In genomic region chr19:17796013-17796837, GRCh38 we compare ENCODE assay signal across 20 cellular contexts. TPM values are rescaled to one million over a fixed set of nuclear protein-coding genes. Genes with fewer than 3 reads are reported as not detected.
A peak's percentile ranks its signal among the peaks of the same experiment; 100 is the strongest.
DNase-seq lines count a peak whose midpoint lies in the region; TF ChIP-seq lines count a peak whose summit lies in the region.
"Had no signal": no experiment of that assay in that cellular context is flagged by ENCODE, and none has a peak within 500 bp of the region (broad histone marks: within the 10 kb centered on the region; RNA-seq: fewer than 3 reads in every experiment).

No MANE protein-coding gene starts in this region.

- peak overlapping the region; percentile 23 for H3K4me3 Mint-ChIP-seq in activated naive CD4-positive, alpha-beta T cell treated with anti-CD3 and anti-CD28 coated beads, Interleukin-2, amount 50 U/mL, for 24 hours
- no peak overlapping the region for H3K4me3 Mint-ChIP-seq in activated naive CD4-positive, alpha-beta T cell treated with anti-CD3 and anti-CD28 coated beads for 36 hours
- H3K4me3 Mint-ChIP-seq in MCF 10A (ENCODE audit: unreplicated experiment) (no peak overlapping the region), type B pancreatic cell (peak overlapping the region; percentile 74)

- no peak for DNase-seq in activated naive CD4-positive, alpha-beta T cell treated with anti-CD3 and anti-CD28 coated beads for 36 hours
- DNase-seq in MCF 10A (ENCODE audit: unreplicated experiment): peak; percentile 54
- DNase-seq in type B pancreatic cell (ENCODE audit: extremely low spot score, unreplicated experiment): no peak
- DNase-seq in effector CD8-positive, alpha-beta T cell (lab: John Stamatoyannopoulos, UW): no peak
- no peak for DNase-seq in CD1c-positive myeloid dendritic cell (ENCODE audit: extremely low spot score)
- no peak for DNase-seq in NCI-H1417 (lab: John Stamatoyannopoulos, UW)
- DNase-seq: activated CD8-positive, alpha-beta T cell treated with anti-CD3 and anti-CD28 coated beads for 36 hours; amygdala; COR-L47; erythroblast; GF-D8; islet precursor cell; NCI-H1048; substantia nigra had no signal

- no peak overlapping the region for H3K9ac ChIP-seq in liver (ENCODE audit: low read depth in 1 of 2, low read length in 2 of 2)

- H3K9me3 ChIP-seq in liver (ENCODE audit: control insufficient read depth in 4 of 4, low read length in 3 of 4): no peaks in the 10 kb centered on the region
- H3K9me3 ChIP-seq: prostate gland had no signal

- H3K4me1 ChIP-seq in liver (ENCODE audit: control insufficient read depth in 4 of 4, insufficient read depth in 4 of 4, low read length in 3 of 4): peaks cover 0 to 13% (median 1%) of the 10 kb centered on the region in 4 donors
- H3K4me1 ChIP-seq: prostate gland had no signal

- POLR2A ChIA-PET in MCF 10A (lab: Yijun Ruan, JAX): interaction anchor here (0.6 to 1.1 kb wide), 2 partner anchors 137 to 242 kb away, joined by 3 to 4 read pairs; no protein-coding TSS in a partner anchor

- H3K4me1 Mint-ChIP-seq in activated naive CD4-positive, alpha-beta T cell treated with anti-CD3 and anti-CD28 coated beads, Interleukin-2, amount 50 U/mL, for 24 hours: peaks cover 55% of the 10 kb centered on the region
- H3K4me1 Mint-ChIP-seq in activated naive CD4-positive, alpha-beta T cell treated with anti-CD3 and anti-CD28 coated beads for 36 hours (ENCODE audit: low read depth): peaks cover 47% of the 10 kb centered on the region
- H3K4me1 Mint-ChIP-seq in MCF 10A (ENCODE audit: insufficient read depth, unreplicated experiment): peaks cover 18% of the 10 kb centered on the region
- H3K4me1 Mint-ChIP-seq in type B pancreatic cell (ENCODE audit: unreplicated experiment): peaks cover 7% of the 10 kb centered on the region

- no peaks in the 10 kb centered on the region for H3K9me3 Mint-ChIP-seq in activated naive CD4-positive, alpha-beta T cell treated with anti-CD3 and anti-CD28 coated beads, Interleukin-2, amount 50 U/mL, for 24 hours
- no peaks in the 10 kb centered on the region for H3K9me3 Mint-ChIP-seq in activated naive CD4-positive, alpha-beta T cell treated with anti-CD3 and anti-CD28 coated beads for 36 hours
- no peaks in the 10 kb centered on the region for H3K9me3 Mint-ChIP-seq in MCF 10A (ENCODE audit: unreplicated experiment)
- H3K9me3 Mint-ChIP-seq in type B pancreatic cell: no peaks in the 10 kb centered on the region
- H3K9me3 Mint-ChIP-seq: activated CD8-positive, alpha-beta T cell treated with anti-CD3 and anti-CD28 coated beads for 36 hours; activated T-helper 1 cell treated with anti-CD3 and anti-CD28 coated beads, Interleukin-12 subunit alpha, Interleukin-12 subunit beta, Interleukin-2, Interleukin-4 antibody, amounts not matched to agents 30 ng/mL and 10 ng/mL and 1 ng/mL, durations not matched to agents 14 hours and 24 hours and 36 hours had no signal

- no peak overlapping the region for H3K4me3 ChIP-seq in liver (ENCODE audit: low read depth in 1 of 3, low read length in 3 of 3)
- H3K4me3 ChIP-seq: SK-N-MC had no signal

- TF ChIP-seq CTCF in MCF 10A (IDR thresholded peaks at IDR 0.05; ENCODE audit: unreplicated experiment): no peak
- no peak for TF ChIP-seq CTCF in liver (IDR thresholded peaks at IDR 0.05; ENCODE audit: low read depth, low read length, missing input control)
- no peak for TF ChIP-seq CTCF in type B pancreatic cell (conservative IDR thresholded peaks at IDR 0.05)

- intact Hi-C loops in activated naive CD4-positive, alpha-beta T cell treated with anti-CD3 and anti-CD28 coated beads for 36 hours (cut with micrococcal nuclease): loop anchor here (2.0 kb wide), 1 partner anchor 51 kb away; the partner anchor contains the start of gene JAK3
- intact Hi-C loops in MCF 10A (cut with micrococcal nuclease): no loop called here

- H3K27me3 Mint-ChIP-seq in activated naive CD4-positive, alpha-beta T cell treated with anti-CD3 and anti-CD28 coated beads, Interleukin-2, amount 50 U/mL, for 24 hours: no peaks in the 10 kb centered on the region
- H3K27me3 Mint-ChIP-seq in activated naive CD4-positive, alpha-beta T cell treated with anti-CD3 and anti-CD28 coated beads for 36 hours (ENCODE audit: low read depth): no peaks in the 10 kb centered on the region
- no peaks in the 10 kb centered on the region for H3K27me3 Mint-ChIP-seq in MCF 10A (ENCODE audit: insufficient read depth, unreplicated experiment)
- peaks cover 54% of the 10 kb centered on the region for H3K27me3 Mint-ChIP-seq in type B pancreatic cell

- no peaks in the 10 kb centered on the region for H3K36me3 Mint-ChIP-seq in activated naive CD4-positive, alpha-beta T cell treated with anti-CD3 and anti-CD28 coated beads, Interleukin-2, amount 50 U/mL, for 24 hours
- H3K36me3 Mint-ChIP-seq in activated naive CD4-positive, alpha-beta T cell treated with anti-CD3 and anti-CD28 coated beads for 36 hours (ENCODE audit: low read depth): no peaks in the 10 kb centered on the region
- H3K36me3 Mint-ChIP-seq in MCF 10A (ENCODE audit: insufficient read depth, unreplicated experiment): no peaks in the 10 kb centered on the region
- H3K36me3 Mint-ChIP-seq in type B pancreatic cell: no peaks in the 10 kb centered on the region

- no peak overlapping the region for H3K27ac ChIP-seq in liver (ENCODE audit: low read depth in 1 of 2, low read length in 2 of 2)
- H3K27ac ChIP-seq: SK-N-MC had no signal

- H3K27me3 ChIP-seq in liver (ENCODE audit: control insufficient read depth in 4 of 4, insufficient read depth in 4 of 4, low read length in 3 of 4): peaks cover 0 to 15% (median 3%) of the 10 kb centered on the region in 4 donors

- no peak for TF ChIP-seq RAD21 in liver (IDR thresholded peaks at IDR 0.05)

- no peaks in the 10 kb centered on the region for H3K36me3 ChIP-seq in liver (ENCODE audit: control insufficient read depth in 4 of 4, insufficient read depth in 3 of 4, low read depth in 1 of 4, low read length in 3 of 4)
- H3K36me3 ChIP-seq: prostate gland had no signal

- CTCF ChIA-PET in activated naive CD4-positive, alpha-beta T cell treated with anti-CD3 and anti-CD28 coated beads for 36 hours (lab: Charles Lee): interaction anchor here (0.9 to 2.2 kb wide), 3 partner anchors 13 to 60 kb away, joined by 3 to 13 read pairs (median 4); no protein-coding TSS in a partner anchor
- CTCF ChIA-PET in MCF 10A (lab: Yijun Ruan, JAX): interaction anchor here (0.9 to 3.1 kb wide), 6 partner anchors 12 to 412 kb away, joined by 3 to 23 read pairs (median 3); no protein-coding TSS in a partner anchor

- BruUV-seq in MCF 10A (replicated peaks; lab: Mats Ljungman, UMichigan): no TSS peak

- WGBS in liver: 60% methylated on average over 6 of the region's 6 CpGs

- H3K27ac Mint-ChIP-seq in activated naive CD4-positive, alpha-beta T cell treated with anti-CD3 and anti-CD28 coated beads, Interleukin-2, amount 50 U/mL, for 24 hours: no peak overlapping the region
- no peak overlapping the region for H3K27ac Mint-ChIP-seq in activated naive CD4-positive, alpha-beta T cell treated with anti-CD3 and anti-CD28 coated beads for 36 hours
- peak overlapping the region; percentile 9 for H3K27ac Mint-ChIP-seq in MCF 10A (ENCODE audit: low read depth, unreplicated experiment)
- peak overlapping the region; percentile 85 for H3K27ac Mint-ChIP-seq in type B pancreatic cell
- H3K27ac Mint-ChIP-seq: activated CD8-positive, alpha-beta T cell treated with anti-CD3 and anti-CD28 coated beads for 36 hours; activated T-helper 1 cell treated with anti-CD3 and anti-CD28 coated beads, Interleukin-12 subunit alpha, Interleukin-12 subunit beta, Interleukin-2, Interleukin-4 antibody, amounts not matched to agents 30 ng/mL and 10 ng/mL and 1 ng/mL, durations not matched to agents 14 hours and 24 hours and 36 hours had no signal

TF ChIP-seq in liver, 16 proteins besides CTCF, POLR2A, EP300 and RAD21 (continues in another document):
- TF ChIP-seq SP1 (IDR thresholded peaks at IDR 0.05) (peak; percentile 26), MAX (IDR thresholded peaks at IDR 0.05) (no peak)

RNA-seq across cellular contexts. Expression of gene B3GNT3, which starts 1.3 kb away (rescaled TPM):
- under 1 TPM; 0.17 to 0.19 TPM for total RNA-seq in activated naive CD4-positive, alpha-beta T cell treated with anti-CD3 and anti-CD28 coated beads for 36 hours
- total RNA-seq in MCF 10A (2022) (0.40 and 0.49 TPM in 2 replicates), liver (1 to 10 TPM in 1 of 2 donors, under 1 TPM in 1; 0.14 to 1.0 TPM), type B pancreatic cell (ENCODE audit: low replicate concordance) (12.3 and 22.6 TPM in 2 replicates)
- polyA plus RNA-seq in liver: 1 to 10 TPM; 1.1 to 2.1 TPM
- total RNA-seq: activated T-helper 1 cell treated with anti-CD3 and anti-CD28 coated beads, Interleukin-12 subunit alpha, Interleukin-12 subunit beta, Interleukin-2, Interleukin-4 antibody, amounts not matched to agents 30 ng/mL and 10 ng/mL and 1 ng/mL, durations not matched to agents 14 hours and 24 hours and 36 hours; cerebellum had no signal

RNA-seq across cellular contexts. Expression of gene INSL3, which starts 25.1 kb away (rescaled TPM):
- total RNA-seq in activated naive CD4-positive, alpha-beta T cell treated with anti-CD3 and anti-CD28 coated beads for 36 hours: 1 to 10 TPM; 5.7 to 5.9 TPM
- total RNA-seq in MCF 10A (2022): not detected in 2 replicates
- not detected for total RNA-seq in liver
- polyA plus RNA-seq in liver: under 1 TPM in 1 of 2 donors, not detected in 1; 0.22 TPM
- not detected in 2 replicates for total RNA-seq in type B pancreatic cell (ENCODE audit: low replicate concordance)
- total RNA-seq: cerebellum had no signal

RNA-seq across cellular contexts. Expression of gene FCHO1, which starts 44.9 kb away (rescaled TPM):
- total RNA-seq in activated naive CD4-positive, alpha-beta T cell treated with anti-CD3 and anti-CD28 coated beads for 36 hours: 10 to 100 TPM; 48.9 to 56.8 TPM
- 0.10 and 0.23 TPM in 2 replicates for total RNA-seq in MCF 10A (2022)
- 1 to 10 TPM; 2.1 to 2.8 TPM for total RNA-seq in liver
- polyA plus RNA-seq in liver: 1 to 10 TPM in 1 of 2 donors, under 1 TPM in 1; 0.69 to 1.3 TPM
- total RNA-seq in type B pancreatic cell (ENCODE audit: low replicate concordance): 2.5 and 4.4 TPM in 2 replicates

RNA-seq across cellular contexts. Expression of gene JAK3, which starts 51.6 kb away (rescaled TPM):
- 100 to 1,000 TPM; 231 to 235 TPM for total RNA-seq in activated naive CD4-positive, alpha-beta T cell treated with anti-CD3 and anti-CD28 coated beads for 36 hours
- total RNA-seq in MCF 10A (2022) (not detected in 2 replicates), liver (1 to 10 TPM; 4.4 to 7.1 TPM), type B pancreatic cell (ENCODE audit: low replicate concordance) (1.4 and 4.3 TPM in 2 replicates)
- polyA plus RNA-seq in liver: 1 to 10 TPM in 1 of 2 donors, under 1 TPM in 1; 0.87 to 1.7 TPM

Comparison
In these comparisons a context has a peak if more than half of its experiments do, and no peak if none do; other contexts are left out.
1. H3K4me3 Mint-ChIP-seq: peak in activated naive CD4-positive, alpha-beta T cell treated with anti-CD3 and anti-CD28 coated beads, Interleukin-2, amount 50 U/mL, for 24 hours (single experiment) and type B pancreatic cell (single experiment); none in activated naive CD4-positive, alpha-beta T cell treated with anti-CD3 and anti-CD28 coated beads for 36 hours (single experiment) and MCF 10A (single experiment).
2. H3K27ac Mint-ChIP-seq: peak in MCF 10A (single experiment) and type B pancreatic cell (single experiment); none in activated naive CD4-positive, alpha-beta T cell treated with anti-CD3 and anti-CD28 coated beads, Interleukin-2, amount 50 U/mL, for 24 hours (single experiment) and activated naive CD4-positive, alpha-beta T cell treated with anti-CD3 and anti-CD28 coated beads for 36 hours (single experiment).